In the genomic region with DNA sequence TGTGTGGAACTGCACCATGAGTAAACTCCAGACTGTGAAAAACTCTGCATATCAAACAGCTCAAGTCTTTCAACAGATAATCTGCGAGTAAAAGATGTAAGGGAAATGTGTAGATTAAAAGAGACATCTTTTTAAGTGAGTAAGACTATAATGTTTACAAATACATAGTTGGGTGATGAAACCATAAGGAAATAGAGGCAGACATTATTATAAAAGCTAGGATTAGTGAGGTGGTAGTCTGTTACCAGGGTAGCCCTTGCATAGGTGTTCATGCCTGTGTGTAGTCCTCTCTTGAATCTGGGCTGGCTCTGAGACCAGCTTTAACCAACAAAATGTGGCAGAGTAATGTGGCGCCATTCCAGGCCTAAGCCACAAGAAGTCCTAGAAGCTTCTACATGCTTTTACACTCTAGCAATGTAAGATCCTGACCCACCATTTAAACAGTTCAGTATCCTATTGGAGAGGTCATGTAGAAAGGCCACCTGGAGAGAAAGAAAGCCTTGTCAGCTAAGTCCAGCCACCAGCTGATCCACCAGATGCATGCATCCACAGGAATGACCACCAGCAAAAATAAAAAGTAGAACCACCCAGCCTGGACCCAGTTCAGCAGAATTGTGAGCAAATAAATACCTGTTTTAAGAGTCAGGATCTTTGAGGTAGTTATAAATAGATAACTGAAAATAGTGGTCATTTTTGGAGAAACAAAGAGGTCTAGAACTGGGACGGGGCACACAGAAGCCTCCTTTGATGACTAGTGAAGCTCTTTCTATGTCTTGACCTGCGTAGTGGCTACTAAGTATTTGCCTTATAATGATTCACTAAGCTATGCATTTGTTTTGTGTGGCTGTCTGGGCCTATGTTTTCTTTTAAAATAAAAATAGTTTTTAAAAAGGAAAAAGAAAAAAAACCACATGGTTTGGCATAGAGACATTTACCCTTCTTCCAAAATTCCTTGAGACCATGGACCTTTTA, we compare ENCODE assay signal across 17 cellular contexts. TPM values are rescaled to one million over a fixed set of nuclear protein-coding genes. Genes with fewer than 3 reads are reported as not detected.
A peak's percentile ranks its signal among the peaks of the same experiment; 100 is the strongest.
DNase-seq lines count a peak whose midpoint lies in the region; ATAC-seq and TF ChIP-seq lines count a peak whose summit lies in the region.
"Had no signal": no experiment of that assay in that cellular context is flagged by ENCODE, and none has a peak within 500 bp of the region (broad histone marks: within the 10 kb centered on the region; RNA-seq: fewer than 3 reads in every experiment).

No MANE protein-coding gene starts in this region.

- H3K27ac ChIP-seq in right atrium auricular region (peak overlapping the region; percentile 21 to 65), aorta (ENCODE audit: low read depth in 1 of 2, low read length in 2 of 2) (peak overlapping the region; percentile 31 to 57)
- H3K27ac ChIP-seq: tibial nerve had no signal

- peaks cover 16% of the 10 kb centered on the region for H3K36me3 ChIP-seq in right atrium auricular region
- peaks cover 2 to 3% of the 10 kb centered on the region in 2 donors for H3K36me3 ChIP-seq in aorta (ENCODE audit: control insufficient read depth in 1 of 2, insufficient read depth in 2 of 2, low read length in 1 of 2)

- H3K27me3 ChIP-seq in right atrium auricular region (no peaks in the 10 kb centered on the region), aorta (ENCODE audit: control insufficient read depth in 1 of 2, insufficient read depth in 2 of 2, low read length in 1 of 2) (no peaks in the 10 kb centered on the region)
- H3K27me3 ChIP-seq: esophagus squamous epithelium, tibial nerve had no signal

- no peak for TF ChIP-seq CTCF in right atrium auricular region (IDR thresholded peaks at IDR 0.05)

- ATAC-seq in left cardiac atrium (no peak), SK-N-SH treated with all-trans-retinoic acid at 6 μM for 48 hours (peak; percentile 31), aorta (ENCODE audit: low FRiP score) (no peak), HG02852 (IDR thresholded peaks at IDR 0.05; ENCODE audit: unreplicated experiment) (no peak)

- H3K4me3 ChIP-seq in right atrium auricular region: no peak overlapping the region
- H3K4me3 ChIP-seq in aorta (ENCODE audit: low read length in 2 of 2): no peak overlapping the region
- H3K4me3 ChIP-seq: esophagus squamous epithelium, lung, tibial nerve had no signal

- no peaks in the 10 kb centered on the region for H3K9me3 ChIP-seq in right atrium auricular region
- H3K9me3 ChIP-seq in aorta (ENCODE audit: control insufficient read depth, low read length): no peaks in the 10 kb centered on the region
- H3K9me3 ChIP-seq: Caco-2, esophagus squamous epithelium, tibial nerve had no signal

- DNase-seq in right atrium auricular region (ENCODE audit: low spot score) (no peak), left cardiac atrium (no peak), fibroblast of gingiva (ENCODE audit: low read depth) (peak; percentile 26), aorta (no peak), SK-N-DZ (ENCODE audit: low spot score) (no peak), DMS53 treated with DMSO at 0.1 percent for 48 hours (lab: John Stamatoyannopoulos, UW; ENCODE audit: unreplicated experiment) (no peak)
- DNase-seq: activated naive CD8-positive, alpha-beta T cell treated with anti-CD3 and anti-CD28 coated beads, Interleukin-2, amount 10 ng/mL, durations not matched to agents 7 days and 5 days; activated T-cell treated with anti-CD3 and anti-CD28 coated beads, Interleukin-2, amount 50 U/mL, for 1 hour; Caco-2; esophagus squamous epithelium; MV-4-11; NCI-H774; stimulated activated CD4-positive, alpha-beta T cell treated with anti-CD3 and anti-CD28 coated beads, Interleukin-1b, Interleukin-23, amount 100 ng/mL, for 48 hours had no signal

- H3K4me1 ChIP-seq in right atrium auricular region (peaks cover 0 to 37% of the 10 kb centered on the region in 2 donors), aorta (ENCODE audit: control insufficient read depth in 1 of 2, insufficient read depth in 2 of 2, low read length in 2 of 2) (peaks cover 7 to 31% of the 10 kb centered on the region in 2 donors)
- H3K4me1 ChIP-seq: Caco-2 had no signal

- 17 to 20% methylated on average over 4 of the region's 4 CpGs for WGBS in aorta, 2 donors

- intact Hi-C loops in left cardiac atrium (cut with DNase I) (no loop called here), aorta (cut with DNase I) (no loop called here)

TF ChIP-seq in SK-N-SH treated with all-trans-retinoic acid at 6 μM for 48 hours, 23 proteins besides CTCF, POLR2A, EP300 and RAD21:
- TF ChIP-seq TCF4 (CRISPR knock-in tag; IDR thresholded peaks at IDR 0.05; ENCODE audit: borderline replicate concordance): no peak
- TF ChIP-seq CREB5 (CRISPR knock-in tag; IDR thresholded peaks at IDR 0.05; ENCODE audit: low read depth): no peak
- no peak for TF ChIP-seq ZNF565 (CRISPR knock-in tag; conservative IDR thresholded peaks at IDR 0.05; ENCODE audit: low read depth)
- TF ChIP-seq ZC3H10 (CRISPR knock-in tag; IDR thresholded peaks at IDR 0.05): no peak
- TF ChIP-seq POU6F1 (CRISPR knock-in tag; IDR thresholded peaks at IDR 0.05; ENCODE audit: borderline replicate concordance, low read depth): no peak
- no peak for TF ChIP-seq SNAI2 (CRISPR knock-in tag; IDR thresholded peaks at IDR 0.05)
TF ChIP-seq in SK-N-SH treated with all-trans-retinoic acid at 6 μM for 48 hours: peak in this region for 0.

RNA-seq across cellular contexts. Expression of gene NIBAN1, which starts 8.1 kb away (rescaled TPM):
- 100 to 1,000 TPM; 198 to 371 TPM for total RNA-seq in right atrium auricular region
- total RNA-seq in left cardiac atrium: 100 to 1,000 TPM; 281 to 313 TPM
- 100 to 1,000 TPM; 185 to 229 TPM for total RNA-seq in aorta
- polyA plus RNA-seq in aorta: 10 to 100 TPM; 54.9 to 71.4 TPM
- not detected in 2 replicates for polyA plus RNA-seq in SK-N-DZ (2014; cell fraction: cytosol; rRNA removed)
- polyA plus RNA-seq in SK-N-DZ (2014; cell fraction: nucleus; rRNA removed): 0.05 TPM in 1 of 2 replicates, not detected in the other
